Comparison of ENCODE assay signal across 10 cellular contexts in the genomic region with DNA sequence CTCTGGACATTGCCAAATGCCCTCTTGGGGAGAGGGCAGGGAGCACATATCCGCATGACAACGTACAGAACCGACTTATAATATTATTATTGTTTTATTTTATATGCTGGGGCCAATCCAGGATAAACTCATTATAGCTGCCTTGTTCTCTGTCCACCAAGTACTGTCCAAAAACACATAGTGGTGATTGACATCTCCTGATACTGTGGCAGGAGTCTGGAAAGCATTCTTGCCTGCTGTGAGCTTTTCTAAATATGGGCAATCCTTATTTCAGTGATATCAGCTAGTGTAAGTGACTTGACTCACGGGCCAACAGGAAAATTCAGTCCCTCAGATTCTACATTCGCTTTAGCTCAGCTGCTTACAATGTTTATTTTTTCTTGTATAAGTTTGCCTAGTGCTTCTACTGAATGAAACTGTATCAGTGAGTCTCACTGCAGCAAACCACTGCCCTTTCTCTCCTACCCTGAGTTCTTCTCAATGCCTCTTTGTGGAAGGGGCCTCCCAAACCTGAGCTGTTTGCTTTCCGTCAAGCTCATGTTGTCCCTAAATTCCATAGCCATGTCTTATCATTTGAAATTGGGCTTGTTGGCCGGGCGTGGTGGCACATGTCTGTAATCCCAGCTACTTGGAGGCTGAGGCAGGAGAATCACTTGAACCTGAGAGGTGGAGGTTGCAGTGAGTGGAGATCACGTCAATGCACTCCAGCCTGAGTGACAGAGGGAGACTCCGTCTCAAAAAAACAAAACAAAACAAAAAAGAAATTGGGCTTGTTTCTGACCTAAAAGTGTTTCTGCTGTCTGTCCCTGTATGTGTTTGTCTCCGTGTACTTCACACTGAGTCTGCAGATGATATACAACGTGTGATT. TPM values are rescaled to one million over a fixed set of nuclear protein-coding genes. Genes with fewer than 3 reads are reported as not detected.
DNase-seq lines count a peak whose midpoint lies in the region; ATAC-seq, FAIRE-seq and TF ChIP-seq lines count a peak whose summit lies in the region.
"Had no signal": no experiment of that assay in that cellular context is flagged by ENCODE, and none has a peak within 500 bp of the region (broad histone marks: within the 10 kb centered on the region; RNA-seq: fewer than 3 reads in every experiment).

No MANE protein-coding gene starts in this region.

- TF ChIP-seq POLR2A in A549 (IDR thresholded peaks at IDR 0.05; ENCODE audit: low read length): no peak

- H3K36me3 Mint-ChIP-seq in neural crest cell (ENCODE audit: low read depth): no peaks in the 10 kb centered on the region

- peak overlapping the region; percentile 80; the same call in 1 of the 3 replicates for H3K4me2 ChIP-seq in A549

- peak overlapping the region in 1 of 2 experiments; percentile 88; a peak in 2 of 6 replicates for H3K27ac ChIP-seq in A549
- H3K27ac ChIP-seq in HEK293 (ENCODE audit: extremely low read depth, low read depth, low read length): peak overlapping the region; percentile 91

- no peak for FAIRE-seq in A549 (lab: Jason Lieb, UNC)
- FAIRE-seq: D721Med had no signal

- H3K27ac Mint-ChIP-seq in neural crest cell (ENCODE audit: unreplicated experiment): no peak overlapping the region

- TF ChIP-seq CTCF in A549 (IDR thresholded peaks at IDR 0.05) (no peak), HEK293 (tag by site-specific recombination; IDR thresholded peaks at IDR 0.05) (no peak), neural crest cell (conservative IDR thresholded peaks at IDR 0.05) (no peak)

- ATAC-seq in A549: no peak
- no peak for ATAC-seq in HG03460 (IDR thresholded peaks at IDR 0.05; ENCODE audit: unreplicated experiment)
- ATAC-seq in GM18502 (IDR thresholded peaks at IDR 0.05; ENCODE audit: poor library complexity, unreplicated experiment): no peak

- 93% methylated on average over 12 of the region's 12 CpGs for WGBS in A549 (ENCODE audit: missing lambda C conversion rate)

- TF ChIP-seq RAD21 in A549 (conservative IDR thresholded peaks at IDR 0.05 in 1 of 2, IDR thresholded peaks at IDR 0.05 in 1 of 2): no peak

- POLR2A ChIA-PET in A549 (lab: Yijun Ruan, JAX) (no interaction called here), HEK293 (lab: Yijun Ruan, JAX) (interaction anchor here (0.5 to 1.1 kb wide), 2 partner anchors 9 to 12 kb away, joined by 3 read pairs; no protein-coding TSS in a partner anchor)

- CTCF ChIA-PET in A549 (lab: Yijun Ruan, JAX): interaction anchor here (0.6 to 1.9 kb wide), 5 partner anchors 12 to 271 kb away, joined by 3 to 4 read pairs (median 3); no protein-coding TSS in a partner anchor
- CTCF ChIA-PET in HEK293 (lab: Yijun Ruan, JAX): interaction anchor here (0.6 to 1.7 kb wide), 5 partner anchors 15 to 568 kb away, joined by 3 to 8 read pairs (median 3); no protein-coding TSS in a partner anchor

- no peak overlapping the region for H3K4me3 ChIP-seq in A549
- no peak overlapping the region for H3K4me3 ChIP-seq in HEK293 (ENCODE audit: low read depth, low read length)

- H3K9me3 Mint-ChIP-seq in neural crest cell: no peaks in the 10 kb centered on the region

- H3K4me1 Mint-ChIP-seq in neural crest cell: peaks cover 24% of the 10 kb centered on the region

- no peak for TF ChIP-seq EP300 in A549 (IDR thresholded peaks at IDR 0.05)

- peak overlapping the region; percentile 90 for H3K4me3 Mint-ChIP-seq in neural crest cell

- peaks cover 35% of the 10 kb centered on the region for H3K27me3 Mint-ChIP-seq in neural crest cell (ENCODE audit: low read depth)

- H3K4me1 ChIP-seq in A549 (peaks cover 10% of the 10 kb centered on the region; the same call in 2 of the 3 replicates), HEK293 (ENCODE audit: control insufficient read depth, insufficient read depth, low read length) (peaks cover 34% of the 10 kb centered on the region)

- H3K9me3 ChIP-seq in A549 (no peaks in the 10 kb centered on the region), HEK293 (ENCODE audit: control insufficient read depth, insufficient read depth, low read depth, low read length) (no peaks in the 10 kb centered on the region)

- DNase-seq in A549 (ENCODE audit: low read depth in 1 of 2, low spot score in 1 of 2) (no peak), dedifferentiated amniotic fluid mesenchymal stem cell (ENCODE audit: extremely low spot score) (peak; percentile 44), neural crest cell (ENCODE audit: low read depth, low spot score) (no peak), NCI-H2196 treated with DMSO at 0.1 percent for 48 hours (lab: John Stamatoyannopoulos, UW; ENCODE audit: unreplicated experiment) (no peak), kidney tubule cell (ENCODE audit: low spot score) (no peak)
- DNase-seq: activated CD4-positive, CD25-positive, alpha-beta regulatory T cell had no signal

- no peaks in the 10 kb centered on the region for H3K36me3 ChIP-seq in HEK293 (ENCODE audit: control insufficient read depth in 2 of 2, insufficient read depth in 1 of 2, low read length in 2 of 2)

TF ChIP-seq in A549, 52 proteins besides CTCF, POLR2A, EP300 and RAD21:
- TF ChIP-seq HOXB13 (CRISPR knock-in tag; IDR thresholded peaks at IDR 0.05; ENCODE audit: low read depth): no peak
- no peak for TF ChIP-seq RNF2 (IDR thresholded peaks at IDR 0.05; ENCODE audit: borderline replicate concordance, low read depth)
- TF ChIP-seq, protein P1, sequence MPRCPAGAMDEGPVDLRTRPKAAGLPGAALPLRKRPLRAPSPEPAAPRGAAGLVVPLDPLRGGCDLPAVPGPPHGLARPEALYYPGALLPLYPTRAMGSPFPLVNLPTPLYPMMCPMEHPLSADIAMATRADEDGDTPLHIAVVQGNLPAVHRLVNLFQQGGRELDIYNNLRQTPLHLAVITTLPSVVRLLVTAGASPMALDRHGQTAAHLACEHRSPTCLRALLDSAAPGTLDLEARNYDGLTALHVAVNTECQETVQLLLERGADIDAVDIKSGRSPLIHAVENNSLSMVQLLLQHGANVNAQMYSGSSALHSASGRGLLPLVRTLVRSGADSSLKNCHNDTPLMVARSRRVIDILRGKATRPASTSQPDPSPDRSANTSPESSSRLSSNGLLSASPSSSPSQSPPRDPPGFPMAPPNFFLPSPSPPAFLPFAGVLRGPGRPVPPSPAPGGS (IDR thresholded peaks at IDR 0.05): no peak
- no peak for TF ChIP-seq SMC3 (IDR thresholded peaks at IDR 0.05)
- TF ChIP-seq GATA3 (IDR thresholded peaks at IDR 0.05; ENCODE audit: borderline replicate concordance): no peak
- TF ChIP-seq, protein P2, sequence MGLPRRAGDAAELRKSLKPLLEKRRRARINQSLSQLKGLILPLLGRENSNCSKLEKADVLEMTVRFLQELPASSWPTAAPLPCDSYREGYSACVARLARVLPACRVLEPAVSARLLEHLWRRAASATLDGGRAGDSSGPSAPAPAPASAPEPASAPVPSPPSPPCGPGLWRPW (IDR thresholded peaks at IDR 0.05): no peak
- TF ChIP-seq EHF (CRISPR knock-in tag; IDR thresholded peaks at IDR 0.05): no peak
- no peak for TF ChIP-seq MAFK (IDR thresholded peaks at IDR 0.05; ENCODE audit: partially characterized antibody)
- no peak for TF ChIP-seq NR3C1 (IDR thresholded peaks at IDR 0.05)

TF ChIP-seq in HEK293, 187 proteins besides CTCF, POLR2A, EP300 and RAD21 (continues in another document):
- TF ChIP-seq ZNF2 (tag by site-specific recombination; IDR thresholded peaks at IDR 0.05) (0 out of 2 replicates have a peak, but pooled peaks have one; percentile 14), OSR2 (tag by site-specific recombination; IDR thresholded peaks at IDR 0.05) (peak; percentile 45; the same call in 1 of the 2 replicates), OVOL3 (tag by site-specific recombination; IDR thresholded peaks at IDR 0.05) (no peak), ZNF629 (tag by site-specific recombination; IDR thresholded peaks at IDR 0.05) (peak; percentile 31; the same call in 1 of the 2 replicates), ZBTB48 (tag by site-specific recombination; IDR thresholded peaks at IDR 0.05) (peak; percentile 57; the same call in 1 of the 2 replicates), KLF1 (tag by site-specific recombination; IDR thresholded peaks at IDR 0.05) (peak; percentile 43; the same call in 1 of the 2 replicates)
- TF ChIP-seq, protein P3, sequence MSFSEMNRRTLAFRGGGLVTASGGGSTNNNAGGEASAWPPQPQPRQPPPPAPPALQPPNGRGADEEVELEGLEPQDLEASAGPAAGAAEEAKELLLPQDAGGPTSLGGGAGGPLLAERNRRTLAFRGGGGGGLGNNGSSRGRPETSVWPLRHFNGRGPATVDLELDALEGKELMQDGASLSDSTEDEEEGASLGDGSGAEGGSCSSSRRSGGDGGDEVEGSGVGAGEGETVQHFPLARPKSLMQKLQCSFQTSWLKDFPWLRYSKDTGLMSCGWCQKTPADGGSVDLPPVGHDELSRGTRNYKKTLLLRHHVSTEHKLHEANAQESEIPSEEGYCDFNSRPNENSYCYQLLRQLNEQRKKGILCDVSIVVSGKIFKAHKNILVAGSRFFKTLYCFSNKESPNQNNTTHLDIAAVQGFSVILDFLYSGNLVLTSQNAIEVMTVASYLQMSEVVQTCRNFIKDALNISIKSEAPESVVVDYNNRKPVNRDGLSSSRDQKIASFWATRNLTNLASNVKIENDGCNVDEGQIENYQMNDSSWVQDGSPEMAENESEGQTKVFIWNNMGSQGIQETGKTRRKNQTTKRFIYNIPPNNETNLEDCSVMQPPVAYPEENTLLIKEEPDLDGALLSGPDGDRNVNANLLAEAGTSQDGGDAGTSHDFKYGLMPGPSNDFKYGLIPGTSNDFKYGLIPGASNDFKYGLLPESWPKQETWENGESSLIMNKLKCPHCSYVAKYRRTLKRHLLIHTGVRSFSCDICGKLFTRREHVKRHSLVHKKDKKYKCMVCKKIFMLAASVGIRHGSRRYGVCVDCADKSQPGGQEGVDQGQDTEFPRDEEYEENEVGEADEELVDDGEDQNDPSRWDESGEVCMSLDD (tag by site-specific recombination; IDR thresholded peaks at IDR 0.05): no peak
- TF ChIP-seq, protein P4, sequence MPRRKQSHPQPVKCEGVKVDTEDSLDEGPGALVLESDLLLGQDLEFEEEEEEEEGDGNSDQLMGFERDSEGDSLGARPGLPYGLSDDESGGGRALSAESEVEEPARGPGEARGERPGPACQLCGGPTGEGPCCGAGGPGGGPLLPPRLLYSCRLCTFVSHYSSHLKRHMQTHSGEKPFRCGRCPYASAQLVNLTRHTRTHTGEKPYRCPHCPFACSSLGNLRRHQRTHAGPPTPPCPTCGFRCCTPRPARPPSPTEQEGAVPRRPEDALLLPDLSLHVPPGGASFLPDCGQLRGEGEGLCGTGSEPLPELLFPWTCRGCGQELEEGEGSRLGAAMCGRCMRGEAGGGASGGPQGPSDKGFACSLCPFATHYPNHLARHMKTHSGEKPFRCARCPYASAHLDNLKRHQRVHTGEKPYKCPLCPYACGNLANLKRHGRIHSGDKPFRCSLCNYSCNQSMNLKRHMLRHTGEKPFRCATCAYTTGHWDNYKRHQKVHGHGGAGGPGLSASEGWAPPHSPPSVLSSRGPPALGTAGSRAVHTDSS (tag by site-specific recombination; IDR thresholded peaks at IDR 0.05): no peak

RNA-seq across cellular contexts. Expression of a gene that starts 1.6 kb away (rescaled TPM):
- polyA plus RNA-seq in A549 (2011; rRNA removed): 19.2 and 19.5 TPM in 2 replicates
- 17.3 and 18.4 TPM in 2 replicates for polyA plus RNA-seq in A549 (2012; cell fraction: cytosol; rRNA removed)
- 7.3 and 8.8 TPM in 2 replicates for polyA plus RNA-seq in A549 (2012; cell fraction: nucleus; rRNA removed)
- 23.4 to 23.6 TPM (median 23.6 TPM) in 3 replicates for polyA plus RNA-seq in A549 (2017; fragmentation: RNase III; extraction: RNeasy Plus Mini Kit Qiagen cat#74134 plus additional on column Dnase treatment)
- 4.9 and 7.3 TPM in 2 replicates for polyA minus RNA-seq in A549 (2011; rRNA and poly(A)+ RNA removed)
- 76.4 and 80.8 TPM in 2 replicates for total RNA-seq in neural crest cell
